ENCODE assay signal across 20 cellular contexts in genomic region chr9:16421534-16421933, GRCh38.
DNase-seq lines count a peak whose midpoint lies in the region; ATAC-seq, FAIRE-seq and TF ChIP-seq lines count a peak whose summit lies in the region.
"Had no signal": no experiment of that assay in that cellular context is flagged by ENCODE, and none has a peak within 500 bp of the region (broad histone marks: within the 10 kb centered on the region; RNA-seq: fewer than 3 reads in every experiment).

No MANE protein-coding gene starts in this region.

- H3K9me1 ChIP-seq in IMR-90 (ENCODE audit: insufficient read depth, low read length): peaks cover 5% of the 10 kb centered on the region

- H4K5ac ChIP-seq in IMR-90 (ENCODE audit: low read depth, low read length): no peak overlapping the region
- no peak overlapping the region for H4K5ac ChIP-seq in mesendoderm (ENCODE audit: low read length)

- peaks cover 11% of the 10 kb centered on the region for H3K4me1 ChIP-seq in IMR-90 (ENCODE audit: control insufficient read depth, insufficient read depth, low read length)
- H3K4me1 ChIP-seq in mesendoderm (ENCODE audit: control insufficient read depth, low read depth, low read length): no peaks in the 10 kb centered on the region

- no peak overlapping the region for H3K23ac ChIP-seq in IMR-90 (ENCODE audit: low read depth, low read length)
- no peak overlapping the region for H3K23ac ChIP-seq in mesendoderm (ENCODE audit: low read length)

- H4K91ac ChIP-seq in IMR-90 (ENCODE audit: insufficient read depth, low read depth, low read length): no peak overlapping the region

- H3K79me2 ChIP-seq in mesendoderm (ENCODE audit: control insufficient read depth, insufficient read depth, low read length): no peaks in the 10 kb centered on the region

- no TSS peak for BruUV-seq in IMR-90 (replicated peaks; lab: Mats Ljungman, UMichigan)

- dilution Hi-C loops in IMR-90 (cut with HindIII; ENCODE audit: low sequenced_read_pairs, unreplicated experiment): no loop called here

- no peak overlapping the region for H2BK15ac ChIP-seq in IMR-90 (ENCODE audit: low read depth, low read length)
- no peak overlapping the region for H2BK15ac ChIP-seq in mesendoderm (replicated peaks; ENCODE audit: low read depth)

- DNase-seq in EL (peak; percentile 48), IMR-90 (peak; percentile 24), bronchial epithelial cell (ENCODE audit: low read depth) (peak; percentile 72), mesendoderm (peak; percentile 79), SHP77 (lab: John Stamatoyannopoulos, UW) (no peak), T-helper 9 cell (no peak), GM10266 (ENCODE audit: extremely low spot score) (no peak)
- DNase-seq: activated CD8-positive, alpha-beta T cell treated with anti-CD3 and anti-CD28 coated beads, Interleukin-2, amount 10 ng/mL, durations not matched to agents 7 days and 5 days; activated naive CD8-positive, alpha-beta T cell treated with anti-CD3 and anti-CD28 coated beads for 36 hours; C1 segment of cervical spinal cord; DMS53; effector memory CD8-positive, alpha-beta T cell; naive B cell; NCI-H1436; NCI-H446; OCI-M1; stimulated activated naive CD4-positive, alpha-beta T cell treated with Interleukin-2 at 50 U/mL for 16 hours had no signal

- no peak overlapping the region for H3K14ac ChIP-seq in IMR-90 (replicated peaks; ENCODE audit: low read depth, low read length)

- peaks cover 6% of the 10 kb centered on the region; the same call in 1 of the 2 replicates for H4K20me1 ChIP-seq in IMR-90 (ENCODE audit: insufficient read depth, low read length)

- H3K9ac ChIP-seq in IMR-90 (ENCODE audit: low read depth, low read length) (no peak overlapping the region), mesendoderm (ENCODE audit: low read length) (no peak overlapping the region)

- CTCF ChIA-PET in IMR-90 (lab: Yijun Ruan, JAX): no interaction called here

- peaks cover 3 to 11% of the 10 kb centered on the region in 2 experiments; a peak in 3 of 4 replicates for H3K79me1 ChIP-seq in IMR-90 (ENCODE audit: low read depth in 1 of 2, low read length in 2 of 2)
- no peaks in the 10 kb centered on the region for H3K79me1 ChIP-seq in mesendoderm (ENCODE audit: low read length)

- no peak overlapping the region for H3K4me2 ChIP-seq in IMR-90 (ENCODE audit: low read depth, low read length)
- H3K4me2 ChIP-seq in mesendoderm (ENCODE audit: low read length): no peak overlapping the region

- no peaks in the 10 kb centered on the region for H3K9me3 ChIP-seq in IMR-90 (ENCODE audit: control insufficient read depth, insufficient read depth, low read length)

- ATAC-seq in IMR-90 (ENCODE audit: low read depth) (no peak), GM21576 (IDR thresholded peaks at IDR 0.05; ENCODE audit: unreplicated experiment) (no peak)
- ATAC-seq: activated CD8-positive, alpha-beta T cell treated with anti-CD3 and anti-CD28 coated beads, Interleukin-2, amount 10 ng/mL, durations not matched to agents 7 days and 5 days; effector memory CD8-positive, alpha-beta T cell; K562 had no signal

- H3K4me3 ChIP-seq in IMR-90 (ENCODE audit: insufficient read depth, low read depth, low read length) (no peak overlapping the region), bronchial epithelial cell (ENCODE audit: low read depth, low read length) (no peak overlapping the region), mesendoderm (ENCODE audit: low read length) (no peak overlapping the region)
- H3K4me3 ChIP-seq: cardiac muscle cell, K562 had no signal

- in situ Hi-C loops in IMR-90 (cut with MboI; ENCODE audit: low sequenced_read_pairs): no loop called here

- no peak overlapping the region for H3K4ac ChIP-seq in IMR-90 (ENCODE audit: low read depth, low read length)
- no peak overlapping the region for H3K4ac ChIP-seq in mesendoderm (ENCODE audit: low read depth, low read length)

- no peaks in the 10 kb centered on the region for H3K27me3 ChIP-seq in IMR-90 (ENCODE audit: control insufficient read depth, insufficient read depth, low read length)
- peaks cover 10% of the 10 kb centered on the region for H3K27me3 ChIP-seq in bronchial epithelial cell (ENCODE audit: control insufficient read depth, insufficient read depth, low read length)
- no peaks in the 10 kb centered on the region for H3K27me3 ChIP-seq in mesendoderm (ENCODE audit: insufficient read depth, low read length, poor library complexity)

- H3K18ac ChIP-seq in IMR-90 (ENCODE audit: low read depth, low read length): no peak overlapping the region; the same call in 1 of the 2 replicates
- H3K18ac ChIP-seq in mesendoderm (ENCODE audit: low read length): no peak overlapping the region

- peaks cover 8% of the 10 kb centered on the region for H3K36me3 ChIP-seq in IMR-90 (ENCODE audit: control insufficient read depth, insufficient read depth, low read length)
- H3K36me3 ChIP-seq in bronchial epithelial cell (ENCODE audit: control insufficient read depth, insufficient read depth, low read length): no peaks in the 10 kb centered on the region
- no peaks in the 10 kb centered on the region for H3K36me3 ChIP-seq in mesendoderm (ENCODE audit: control insufficient read depth, insufficient read depth, low read length)
- H3K36me3 ChIP-seq: cardiac muscle cell had no signal

- H3K27ac ChIP-seq in IMR-90 (ENCODE audit: insufficient read depth, low read length) (no peak overlapping the region), mesendoderm (ENCODE audit: low read depth, low read length) (no peak overlapping the region)
- H3K27ac ChIP-seq: cardiac muscle cell had no signal

- H2AK5ac ChIP-seq in IMR-90 (ENCODE audit: low read depth, low read length) (0 out of 2 replicates have a peak overlapping the region, but pooled peaks have one; percentile 27), mesendoderm (ENCODE audit: low read length) (no peak overlapping the region)

- no peak for TF ChIP-seq RAD21 in IMR-90 (IDR thresholded peaks at IDR 0.05; ENCODE audit: low read length)

- H2BK5ac ChIP-seq in IMR-90 (ENCODE audit: low read depth, low read length, poor library complexity, severe bottlenecking) (no peak overlapping the region), mesendoderm (ENCODE audit: low read length) (no peak overlapping the region)

- no peak overlapping the region; the same call in 1 of the 2 replicates for H2BK20ac ChIP-seq in IMR-90 (ENCODE audit: low read depth, low read length)

- TF ChIP-seq CTCF in IMR-90 (conservative IDR thresholded peaks at IDR 0.05; ENCODE audit: low read depth, low read length) (no peak), bronchial epithelial cell (IDR thresholded peaks at IDR 0.05; ENCODE audit: insufficient read depth, low read length, severe bottlenecking) (no peak), GM10266 (IDR thresholded peaks at IDR 0.05; ENCODE audit: control insufficient read depth, insufficient read depth, low read depth, missing control alignments) (no peak)

- FAIRE-seq in bronchial epithelial cell (lab: Jason Lieb, UNC): no peak
- FAIRE-seq: K562 had no signal

- no peak overlapping the region for H4K8ac ChIP-seq in IMR-90 (ENCODE audit: low read depth in 2 of 2, low read length in 2 of 2)
- H4K8ac ChIP-seq in mesendoderm (ENCODE audit: low read depth, low read length): no peak overlapping the region

- H2BK120ac ChIP-seq in IMR-90 (ENCODE audit: low read depth, low read length): no peak overlapping the region
- no peak overlapping the region for H2BK120ac ChIP-seq in mesendoderm (ENCODE audit: low read depth, low read length)

- H2AK9ac ChIP-seq in IMR-90 (replicated peaks; ENCODE audit: low read depth, low read length, poor library complexity): no peak overlapping the region

- 20% methylated on average over 1 of the region's 7 CpGs; no CpG with 5 or more reads in 1 of the 2 experiments for WGBS in IMR-90 (ENCODE audit: extremely low coverage in 2 of 2, insufficient read length in 1 of 2), 2 experiments
- WGBS in mesendoderm (ENCODE audit: extremely low coverage, insufficient coverage, low lambda C conversion rate): no CpG with 5 or more reads among the region's 7 CpGs

- H3K56ac ChIP-seq in IMR-90 (ENCODE audit: extremely low read depth, insufficient read depth, low read length) (no peak overlapping the region), mesendoderm (ENCODE audit: low read length) (no peak overlapping the region)

- POLR2A ChIA-PET in IMR-90 (lab: Charles Lee; ENCODE audit: unreplicated experiment): no interaction called here

- no peak overlapping the region for H2AFZ ChIP-seq in IMR-90 (replicated peaks; ENCODE audit: low read length, poor library complexity)

- TF ChIP-seq POLR2A in IMR-90 (IDR thresholded peaks at IDR 0.05; ENCODE audit: low read depth, low read length): no peak

- intact Hi-C loops in IMR-90 (cut with micrococcal nuclease): loop anchor here (5.0 kb wide), 1 partner anchor 401 kb away; no protein-coding TSS in a partner anchor

TF ChIP-seq in IMR-90, 13 proteins besides CTCF, POLR2A, EP300 and RAD21 (continues in another document):
- TF ChIP-seq CHD1 (IDR thresholded peaks at IDR 0.05; ENCODE audit: low read depth, low read length) (no peak), MXI1 (IDR thresholded peaks at IDR 0.05; ENCODE audit: borderline replicate concordance, low read depth, low read length) (no peak), FOS (IDR thresholded peaks at IDR 0.05; ENCODE audit: low read depth, low read length) (no peak), SMC3 (IDR thresholded peaks at IDR 0.05; ENCODE audit: low read depth, low read length) (no peak), MAFK (IDR thresholded peaks at IDR 0.05; ENCODE audit: low read depth, low read length) (no peak), NFE2L2 (IDR thresholded peaks at IDR 0.05; ENCODE audit: low read depth, low read length) (no peak), CEBPB (IDR thresholded peaks at IDR 0.05; ENCODE audit: low read depth, low read length) (no peak), MAZ (IDR thresholded peaks at IDR 0.05; ENCODE audit: borderline replicate concordance, low read depth, low read length) (no peak), USF2 (IDR thresholded peaks at IDR 0.05; ENCODE audit: low read depth, low read length) (no peak), BHLHE40 (IDR thresholded peaks at IDR 0.05; ENCODE audit: low read depth, low read length) (no peak)

Comparison
In these comparisons a context has a peak if more than half of its experiments do, and no peak if none do; other contexts are left out.
1. DNase-seq: peak in EL (single experiment), IMR-90 (single experiment), bronchial epithelial cell (single experiment) and mesendoderm (single experiment); none in SHP77 (0 of 2), T-helper 9 cell (single experiment) and GM10266 (single experiment).